15 cellular contexts compared by ENCODE assay signal in the genomic region with DNA sequence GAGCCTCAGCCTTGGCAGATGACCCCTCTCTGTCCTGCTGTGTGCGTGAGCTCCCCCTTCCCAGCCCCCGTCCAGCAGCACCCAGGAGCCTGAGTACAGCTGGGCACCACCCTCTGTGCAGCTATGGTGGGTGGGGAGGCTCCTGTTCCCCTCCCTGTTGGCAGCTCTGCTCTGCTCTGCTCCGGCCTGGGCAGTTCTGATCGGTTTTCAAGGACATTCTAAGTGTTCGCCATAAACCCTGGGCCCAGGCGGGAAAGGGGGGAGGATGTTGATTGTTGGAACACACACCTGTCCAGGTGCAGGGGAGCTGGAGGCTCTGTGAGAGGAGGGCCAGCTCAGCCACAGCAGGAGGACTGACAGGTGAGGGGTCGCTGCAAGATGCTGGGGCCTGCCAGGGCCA. TPM values are rescaled to one million over a fixed set of nuclear protein-coding genes. Genes with fewer than 3 reads are reported as not detected.
"Had no signal": no experiment of that assay in that cellular context is flagged by ENCODE, and none has a peak within 500 bp of the region (broad histone marks: within the 10 kb centered on the region; RNA-seq: fewer than 3 reads in every experiment).

A gene (plus strand): TSS at position 262 of the 400 bp plus-strand sequence. CDS start 711 bp downstream, outside the sequence.

- H3K27me3 ChIP-seq: tibial nerve had no signal

- H3K36me3 ChIP-seq: esophagus squamous epithelium, tibial nerve had no signal

- H3K4me3 ChIP-seq: esophagus squamous epithelium, skin epidermis, tibial nerve had no signal

- ATAC-seq: left cardiac atrium had no signal

- DNase-seq: activated CD4-positive, alpha-beta T cell treated with anti-CD3 and anti-CD28 coated beads for 1 hour; activated CD4-positive, alpha-beta T cell treated with anti-CD3 and anti-CD28 coated beads, Interleukin-2, amount 50 U/mL, for 48 hours; activated gamma-delta T cell; activated naive CD8-positive, alpha-beta T cell treated with anti-CD3 and anti-CD28 coated beads for 36 hours; activated T-cell treated with anti-CD3 and anti-CD28 coated beads, Interleukin-2, amount 50 U/mL, for 48 hours; esophagus squamous epithelium; foreskin fibroblast; glutamatergic neuron; left cardiac atrium; mammary epithelial cell; retina; T1000 had no signal

- H3K9me3 ChIP-seq: esophagus squamous epithelium, tibial nerve had no signal

- H3K27ac ChIP-seq: esophagus squamous epithelium, skin epidermis, tibial nerve had no signal

RNA-seq across cellular contexts. Expression of the gene that starts here (rescaled TPM):
- total RNA-seq: activated naive CD8-positive, alpha-beta T cell treated with anti-CD3 and anti-CD28 coated beads for 36 hours; esophagus squamous epithelium; mammary epithelial cell had no signal
- polyA plus RNA-seq: neural cell had no signal
